ENCODE assay signal across 8 cellular contexts in genomic region chr14:91245029-91245428, GRCh38. TPM values are rescaled to one million over a fixed set of nuclear protein-coding genes. Genes with fewer than 3 reads are reported as not detected.
A peak's percentile ranks its signal among the peaks of the same experiment; 100 is the strongest.
DNase-seq lines count a peak whose midpoint lies in the region; ATAC-seq and TF ChIP-seq lines count a peak whose summit lies in the region.

No MANE protein-coding gene starts in this region.

- H3K4me3 Mint-ChIP-seq in effector memory CD8-positive, alpha-beta T cell: peak overlapping the region; percentile 86 to 89
- H3K4me3 Mint-ChIP-seq in endodermal cell: no peak overlapping the region

- peak overlapping the region; percentile 53 for H3K4me3 ChIP-seq in Jurkat, Clone E6-1 (ENCODE audit: low read length)
- no peak overlapping the region for H3K4me3 ChIP-seq in endodermal cell (ENCODE audit: low read length)

- no peaks in the 10 kb centered on the region for H3K27me3 Mint-ChIP-seq in effector memory CD8-positive, alpha-beta T cell
- H3K27me3 Mint-ChIP-seq in endodermal cell (ENCODE audit: insufficient read depth): peaks cover 12% of the 10 kb centered on the region

- WGBS in endodermal cell (ENCODE audit: insufficient coverage in 1 of 2, insufficient read length in 1 of 2), 2 experiments: 93 to 99% methylated on average over 7 to 9 of the region's 9 CpGs

- no peak overlapping the region for H3K27ac ChIP-seq in endodermal cell (ENCODE audit: low read depth, low read length)

- H3K27ac Mint-ChIP-seq in effector memory CD8-positive, alpha-beta T cell: peak overlapping the region; percentile 91 to 94
- H3K27ac Mint-ChIP-seq in endodermal cell: no peak overlapping the region

- peak; percentile 85 for DNase-seq in Jurkat, Clone E6-1 (ENCODE audit: low read depth, low spot score)
- peak; percentile 78 for DNase-seq in activated CD8-positive, alpha-beta memory T cell treated with anti-CD3 and anti-CD28 coated beads, Interleukin-2, amount 50 U/mL, for 48 hours
- DNase-seq in effector memory CD8-positive, alpha-beta T cell: peak in 2 of 3 experiments; percentile 60 to 61
- peak; percentile 37 for DNase-seq in stimulated activated CD8-positive, alpha-beta memory T cell treated with anti-CD3 and anti-CD28 coated beads, Interleukin-12 subunit alpha, Interleukin-12 subunit beta, amount 100 ng/mL, for 1 hour (ENCODE audit: low read depth)
- DNase-seq in NCI-H524 (lab: John Stamatoyannopoulos, UW) (no peak), endodermal cell (no peak), NCI-H2107 (lab: John Stamatoyannopoulos, UW) (no peak)

- H3K36me3 Mint-ChIP-seq in effector memory CD8-positive, alpha-beta T cell (ENCODE audit: insufficient read depth): peaks cover 65% of the 10 kb centered on the region
- H3K36me3 Mint-ChIP-seq in endodermal cell (ENCODE audit: low read depth): no peaks in the 10 kb centered on the region

- no peak overlapping the region for H3K9ac ChIP-seq in endodermal cell (ENCODE audit: extremely low read depth, low read length, poor library complexity, severe bottlenecking)

- H3K27me3 ChIP-seq in endodermal cell (ENCODE audit: control insufficient read depth, insufficient read depth, low read length, poor library complexity, severe bottlenecking): no peaks in the 10 kb centered on the region

- H3K9me3 ChIP-seq in endodermal cell (ENCODE audit: control insufficient read depth, low read length): no peaks in the 10 kb centered on the region

- H3K9me3 Mint-ChIP-seq in effector memory CD8-positive, alpha-beta T cell: no peaks in the 10 kb centered on the region
- peaks cover 5% of the 10 kb centered on the region for H3K9me3 Mint-ChIP-seq in endodermal cell

- peaks cover 81 to 82% of the 10 kb centered on the region in 2 donors for H3K4me1 Mint-ChIP-seq in effector memory CD8-positive, alpha-beta T cell (ENCODE audit: low read depth in 2 of 2)
- no peaks in the 10 kb centered on the region for H3K4me1 Mint-ChIP-seq in endodermal cell

- ATAC-seq in effector memory CD8-positive, alpha-beta T cell (replicated peaks): peak; percentile 47
- no peak for ATAC-seq in GM18861 (IDR thresholded peaks at IDR 0.05; ENCODE audit: unreplicated experiment)

- H3K4me1 ChIP-seq in endodermal cell (ENCODE audit: control insufficient read depth, insufficient read depth, low read length): no peaks in the 10 kb centered on the region

- no peaks in the 10 kb centered on the region for H3K36me3 ChIP-seq in endodermal cell (ENCODE audit: control insufficient read depth, insufficient read depth, low read length)

- no peak for TF ChIP-seq CTCF in endodermal cell (conservative IDR thresholded peaks at IDR 0.05)

RNA-seq across cellular contexts. Expression of gene GPR68, which starts 0.5 kb away (rescaled TPM):
- 7.5 TPM for polyA plus RNA-seq in Jurkat, Clone E6-1 (2012; ENCODE audit: insufficient read depth, insufficient read length)
- total RNA-seq in endodermal cell: under 1 TPM; 0.38 to 0.44 TPM
- 0.57 TPM for polyA plus RNA-seq in endodermal cell (2013, experiment 1 of 2)
- 0.58 TPM for polyA plus RNA-seq in endodermal cell (2013, experiment 2 of 2)

Comparison
In these comparisons a context has a peak if more than half of its experiments do, and no peak if none do; other contexts are left out.
1. DNase-seq: peak in Jurkat, Clone E6-1 (single experiment), activated CD8-positive, alpha-beta memory T cell treated with anti-CD3 and anti-CD28 coated beads, Interleukin-2, amount 50 U/mL, for 48 hours (single experiment), effector memory CD8-positive, alpha-beta T cell (2 of 3) and stimulated activated CD8-positive, alpha-beta memory T cell treated with anti-CD3 and anti-CD28 coated beads, Interleukin-12 subunit alpha, Interleukin-12 subunit beta, amount 100 ng/mL, for 1 hour (single experiment); none in NCI-H524 (0 of 2), endodermal cell (single experiment) and NCI-H2107 (single experiment).